16 cellular contexts compared by ENCODE assay signal in the genomic region with DNA sequence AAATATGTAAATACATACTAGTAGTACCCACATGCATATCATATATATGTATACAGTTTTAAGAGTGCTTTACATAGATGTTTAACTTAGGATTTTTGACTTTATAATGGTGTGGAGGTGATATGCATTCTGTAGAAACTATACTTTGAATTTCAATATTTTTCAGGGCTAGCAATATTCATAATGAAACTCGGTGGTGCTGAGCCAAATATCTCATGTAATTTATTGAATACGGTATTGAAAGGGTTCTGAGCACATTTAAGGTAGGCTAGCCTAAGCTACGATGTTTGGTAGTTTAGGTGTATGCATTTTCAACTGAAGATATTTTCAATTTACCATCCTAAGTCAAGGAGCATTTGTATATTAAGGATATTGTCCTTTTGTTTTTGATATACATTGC. TPM values are rescaled to one million over a fixed set of nuclear protein-coding genes. Genes with fewer than 3 reads are reported as not detected.
DNase-seq lines count a peak whose midpoint lies in the region; ATAC-seq and FAIRE-seq lines count a peak whose summit lies in the region.
"Had no signal": no experiment of that assay in that cellular context is flagged by ENCODE, and none has a peak within 500 bp of the region (broad histone marks: within the 10 kb centered on the region; RNA-seq: fewer than 3 reads in every experiment).

No MANE protein-coding gene starts in this region.

- H3K27ac Mint-ChIP-seq in CD4-positive, CD25-positive, alpha-beta regulatory T cell = peak overlapping the region; percentile 93 to 99 (median 97)
- peak overlapping the region; percentile 63 to 96 (median 95) for H3K27ac Mint-ChIP-seq in naive B cell
- H3K27ac Mint-ChIP-seq: progenitor cell of endocrine pancreas had no signal

- peaks cover 6% of the 10 kb centered on the region for H3K36me3 Mint-ChIP-seq in CD4-positive, CD25-positive, alpha-beta regulatory T cell
- peaks cover 4 to 7% of the 10 kb centered on the region in 2 donors for H3K36me3 Mint-ChIP-seq in naive B cell

- peak; percentile 53 for FAIRE-seq in GM18507 (lab: Jason Lieb, UNC)

- no peak overlapping the region for H3K9ac ChIP-seq in SK-N-MC (ENCODE audit: insufficient read length)

- H3K27me3 Mint-ChIP-seq in CD4-positive, CD25-positive, alpha-beta regulatory T cell = no peaks in the 10 kb centered on the region
- H3K27me3 Mint-ChIP-seq in naive B cell = no peaks in the 10 kb centered on the region
- H3K27me3 Mint-ChIP-seq: activated naive CD8-positive, alpha-beta T cell treated with anti-CD3 and anti-CD28 coated beads, Interleukin-2, amount 50 U/mL, for 24 hours; progenitor cell of endocrine pancreas had no signal

- H3K4me1 Mint-ChIP-seq in CD4-positive, CD25-positive, alpha-beta regulatory T cell = peaks cover 48 to 79% (median 72%) of the 10 kb centered on the region in 4 donors
- H3K4me1 Mint-ChIP-seq in naive B cell = peaks cover 49 to 69% (median 67%) of the 10 kb centered on the region in 3 donors

- peak overlapping the region; percentile 87 for H3K27ac ChIP-seq in CD4-positive, CD25-positive, alpha-beta regulatory T cell (ENCODE audit: insufficient read depth, low read length, poor library complexity, severe bottlenecking)
- 0 out of 2 replicates have a peak overlapping the region, but pooled peaks have one; percentile 88 for H3K27ac ChIP-seq in SK-N-MC
- H3K27ac ChIP-seq: VCaP had no signal

- peak overlapping the region; percentile 86 for H3K4me3 ChIP-seq in CD4-positive, CD25-positive, alpha-beta regulatory T cell (ENCODE audit: low read depth, low read length)
- no peak overlapping the region for H3K4me3 ChIP-seq in SK-N-MC

- no peaks in the 10 kb centered on the region for H3K27me3 ChIP-seq in CD4-positive, CD25-positive, alpha-beta regulatory T cell (ENCODE audit: control insufficient read depth, insufficient read depth, low read length)

- no peak for ATAC-seq in CD4-positive, CD25-positive, alpha-beta regulatory T cell (ENCODE audit: low read depth in 2 of 2)
- ATAC-seq in naive B cell (ENCODE audit: low read depth in 2 of 2) (no peak), GM18861 (IDR thresholded peaks at IDR 0.05; ENCODE audit: unreplicated experiment) (no peak)
- ATAC-seq: activated naive CD8-positive, alpha-beta T cell treated with anti-CD3 and anti-CD28 coated beads, Interleukin-2, amount 50 U/mL, for 24 hours; left lobe of liver had no signal

- H3K9me3 Mint-ChIP-seq in CD4-positive, CD25-positive, alpha-beta regulatory T cell = no peaks in the 10 kb centered on the region
- H3K9me3 Mint-ChIP-seq in naive B cell = no peaks in the 10 kb centered on the region
- H3K9me3 Mint-ChIP-seq: activated naive CD8-positive, alpha-beta T cell treated with anti-CD3 and anti-CD28 coated beads, Interleukin-2, amount 50 U/mL, for 24 hours had no signal

- H3K9me3 ChIP-seq in CD4-positive, CD25-positive, alpha-beta regulatory T cell (ENCODE audit: control insufficient read depth in 2 of 2, low read length in 2 of 2) = no peaks in the 10 kb centered on the region
- H3K9me3 ChIP-seq in SK-N-MC (ENCODE audit: low read depth, low read length) = no peaks in the 10 kb centered on the region

- peak in 1 of 3 donors; percentile 36 for DNase-seq in CD4-positive, CD25-positive, alpha-beta regulatory T cell
- DNase-seq in GM18507 (ENCODE audit: extremely low spot score, insufficient read length, low read depth) = no peak
- DNase-seq in SK-N-MC (ENCODE audit: low read depth, low spot score) = no peak
- DNase-seq in naive B cell = no peak
- DNase-seq in NCI-H1436 (lab: John Stamatoyannopoulos, UW) = no peak
- no peak for DNase-seq in NCI-H345 (lab: John Stamatoyannopoulos, UW)
- DNase-seq: activated CD8-positive, alpha-beta memory T cell treated with anti-CD3 and anti-CD28 coated beads, Interleukin-2, amount 50 U/mL, for 4 hours; activated naive CD8-positive, alpha-beta T cell treated with anti-CD3 and anti-CD28 coated beads, Interleukin-2, amount 50 U/mL, for 24 hours; AML-193; DMS153; NCI-H187 treated with DMSO at 0.1 percent for 48 hours; NCI-H524 treated with DMSO at 0.1 percent for 48 hours had no signal

- no peaks in the 10 kb centered on the region for H3K36me3 ChIP-seq in CD4-positive, CD25-positive, alpha-beta regulatory T cell (ENCODE audit: control insufficient read depth, insufficient read depth, low read length)
- H3K36me3 ChIP-seq in SK-N-MC (ENCODE audit: insufficient read depth, low read length) = no peaks in the 10 kb centered on the region

- peaks cover 71% of the 10 kb centered on the region for H3K4me1 ChIP-seq in CD4-positive, CD25-positive, alpha-beta regulatory T cell (ENCODE audit: control insufficient read depth, insufficient read depth, low read length, poor library complexity, severe bottlenecking)

- H3K4me3 Mint-ChIP-seq in CD4-positive, CD25-positive, alpha-beta regulatory T cell = peak overlapping the region; percentile 81 to 94 (median 88)
- H3K4me3 Mint-ChIP-seq in naive B cell = peak overlapping the region in 7 of 8 donors; percentile 6 to 81 (median 55)

RNA-seq across cellular contexts. Expression of a gene that starts 36.0 kb away (rescaled TPM):
- 53.1 TPM for total RNA-seq in CD4-positive, CD25-positive, alpha-beta regulatory T cell
- 1 to 10 TPM; 2.1 to 6.2 (median 4.2) TPM for polyA plus RNA-seq in CD4-positive, CD25-positive, alpha-beta regulatory T cell
- 1 to 10 TPM in 5 of 6 donors, under 1 TPM in 1; 0.84 to 7.7 (median 2.8) TPM for polyA plus RNA-seq in naive B cell (ENCODE audit: low read depth in 6 of 6)
